ENCODE assay signal across 17 cellular contexts in the genomic region with DNA sequence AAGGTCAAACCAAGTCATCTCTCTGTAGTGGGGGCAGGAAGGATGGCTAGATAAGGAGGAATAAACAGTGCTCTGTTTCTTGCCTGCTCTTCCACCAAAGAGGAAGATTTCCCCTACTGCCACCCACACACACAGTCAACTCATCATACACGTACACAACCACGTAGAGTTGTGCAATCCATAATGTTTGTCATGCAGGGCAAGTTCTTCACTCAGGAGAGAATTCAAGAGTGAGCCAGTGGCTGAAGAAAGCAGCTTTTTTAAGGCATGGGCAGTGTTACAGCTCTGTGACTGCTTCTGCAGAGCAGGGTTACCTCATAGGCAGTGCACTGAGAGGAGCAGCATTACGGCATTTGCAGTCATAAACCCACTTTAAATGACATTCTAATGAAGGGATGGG.
DNase-seq lines count a peak whose midpoint lies in the region; ATAC-seq and TF ChIP-seq lines count a peak whose summit lies in the region.
"Had no signal": no experiment of that assay in that cellular context is flagged by ENCODE, and none has a peak within 500 bp of the region (broad histone marks: within the 10 kb centered on the region; RNA-seq: fewer than 3 reads in every experiment).

No MANE protein-coding gene starts in this region.

- H3K36me3 ChIP-seq in BJ (ENCODE audit: control insufficient read depth, insufficient read depth, low read length) (no peaks in the 10 kb centered on the region), mucosa of descending colon (ENCODE audit: low read depth) (no peaks in the 10 kb centered on the region), H7 (replicated peaks; ENCODE audit: control insufficient read depth, insufficient read depth, low read length) (no peaks in the 10 kb centered on the region)
- H3K36me3 ChIP-seq: ascending aorta had no signal

- TF ChIP-seq CTCF in BJ (IDR thresholded peaks at IDR 0.05; ENCODE audit: insufficient read depth, low read depth, low read length) (no peak), epithelial cell of proximal tubule (conservative IDR thresholded peaks at IDR 0.05; ENCODE audit: low read depth, low read length) (no peak), mucosa of descending colon (IDR thresholded peaks at IDR 0.05) (no peak)

- no peaks in the 10 kb centered on the region for H3K27me3 ChIP-seq in BJ (ENCODE audit: control insufficient read depth, insufficient read depth, low read length)
- H3K27me3 ChIP-seq in H7 (ENCODE audit: control insufficient read depth, insufficient read depth, low read length) = no peaks in the 10 kb centered on the region
- H3K27me3 ChIP-seq: ascending aorta had no signal

- H3K9me3 ChIP-seq in mucosa of descending colon = no peaks in the 10 kb centered on the region
- H3K9me3 ChIP-seq: ascending aorta had no signal

- POLR2A ChIA-PET in BJ (lab: Charles Lee) = interaction anchor here (0.6 kb wide), 1 partner anchor 490 kb away, joined by 3 read pairs; no protein-coding TSS in a partner anchor

- ATAC-seq in mucosa of descending colon = peak; percentile 26
- ATAC-seq: natural killer cell had no signal

- no peak overlapping the region for H3K4me3 ChIP-seq in BJ (ENCODE audit: low read depth, low read length)
- H3K4me3 ChIP-seq in epithelial cell of proximal tubule (ENCODE audit: low read depth, low read length) = no peak overlapping the region
- no peak overlapping the region for H3K4me3 ChIP-seq in mucosa of descending colon
- no peak overlapping the region for H3K4me3 ChIP-seq in H7 (ENCODE audit: insufficient read depth, low read depth, low read length)
- H3K4me3 ChIP-seq: ascending aorta had no signal

- H3K4me1 ChIP-seq in mucosa of descending colon (ENCODE audit: low read depth) = peaks cover 3% of the 10 kb centered on the region

- intact Hi-C loops in mucosa of descending colon (cut with DNase I, micrococcal nuclease) = no loop called here

- CTCF ChIA-PET in BJ (lab: Yijun Ruan, JAX) = no interaction called here

- DNase-seq in BJ (ENCODE audit: low read depth) = peak; percentile 54
- peak; percentile 52 for DNase-seq in LHCN-M2 (ENCODE audit: low read depth)
- DNase-seq in epithelial cell of proximal tubule (ENCODE audit: low read depth) = peak; percentile 46
- DNase-seq in mucosa of descending colon = no peak
- DNase-seq in SHP77 treated with DMSO at 0.1 percent for 48 hours (lab: John Stamatoyannopoulos, UW) = no peak
- no peak for DNase-seq in H7
- no peak for DNase-seq in NCI-H748 (lab: John Stamatoyannopoulos, UW; ENCODE audit: unreplicated experiment)
- no peak for DNase-seq in NCI-H345 treated with DMSO at 0.1 percent for 48 hours (lab: John Stamatoyannopoulos, UW; ENCODE audit: unreplicated experiment)
- DNase-seq: activated B cell treated with CpG ODN at 0.5 μM for 24 hours; activated T-cell treated with anti-CD3 and anti-CD28 coated beads, Interleukin-2, amount 50 U/mL, for 48 hours; COR-L47; islet precursor cell; KG1; natural killer cell; stimulated activated CD4-positive, alpha-beta T cell treated with anti-CD3 and anti-CD28 coated beads, Interleukin-12 subunit alpha, Interleukin-12 subunit beta, amount 100 ng/mL, for 4 hours; stimulated activated CD8-positive, alpha-beta memory T cell treated with anti-CD3 and anti-CD28 coated beads, Interleukin-4, amount 100 ng/mL, for 48 hours had no signal

Comparison
In these comparisons a context has a peak if more than half of its experiments do, and no peak if none do; other contexts are left out.
1. DNase-seq: peak in BJ (single experiment), LHCN-M2 (single experiment) and epithelial cell of proximal tubule (single experiment); none in mucosa of descending colon (0 of 3), SHP77 treated with DMSO at 0.1 percent for 48 hours (single experiment), H7 (single experiment), NCI-H748 (single experiment) and NCI-H345 treated with DMSO at 0.1 percent for 48 hours (single experiment).